In genomic region chr9:95024097-95024671, GRCh38 we compare ENCODE assay signal across 10 cellular contexts.
A peak's percentile ranks its signal among the peaks of the same experiment; 100 is the strongest.
DNase-seq lines count a peak whose midpoint lies in the region; ATAC-seq and TF ChIP-seq lines count a peak whose summit lies in the region.
"Had no signal": no experiment of that assay in that cellular context is flagged by ENCODE, and none has a peak within 500 bp of the region (broad histone marks: within the 10 kb centered on the region; RNA-seq: fewer than 3 reads in every experiment).

No MANE protein-coding gene starts in this region.

- intact Hi-C loops in prostate gland (cut with DNase I) = no loop called here

- H3K4me1 ChIP-seq in adipocyte (ENCODE audit: control insufficient read depth, insufficient read depth, low read length) (peaks cover 37% of the 10 kb centered on the region), hepatocyte (ENCODE audit: insufficient read depth) (peaks cover 51% of the 10 kb centered on the region), prostate gland (replicated peaks) (peaks cover 11% of the 10 kb centered on the region)

- H3K79me2 ChIP-seq in hepatocyte = peaks cover 97% of the 10 kb centered on the region

- peak overlapping the region; percentile 13 for H3K9ac ChIP-seq in adipocyte (ENCODE audit: low read length)

- no peaks in the 10 kb centered on the region for H3K9me3 ChIP-seq in adipocyte (ENCODE audit: control insufficient read depth, low read length)
- H3K9me3 ChIP-seq in hepatocyte (ENCODE audit: low read depth) = no peaks in the 10 kb centered on the region
- H3K9me3 ChIP-seq in prostate gland = no peaks in the 10 kb centered on the region

- H3K27me3 ChIP-seq in adipocyte (replicated peaks; ENCODE audit: control insufficient read depth, insufficient read depth, low read length) (no peaks in the 10 kb centered on the region), hepatocyte (no peaks in the 10 kb centered on the region), prostate gland (replicated peaks; ENCODE audit: insufficient read depth) (no peaks in the 10 kb centered on the region)

- peak; percentile 68 for DNase-seq in DMS53 (lab: John Stamatoyannopoulos, UW)
- no peak for DNase-seq in adipocyte (ENCODE audit: low read depth)
- no peak for DNase-seq in hepatocyte (ENCODE audit: low spot score)
- DNase-seq in prostate gland (ENCODE audit: low spot score) = no peak
- no peak for DNase-seq in activated CD8-positive, alpha-beta memory T cell treated with anti-CD3 and anti-CD28 coated beads for 24 hours
- no peak for DNase-seq in NCI-H1092 (lab: John Stamatoyannopoulos, UW)
- DNase-seq: COR-L47, NCI-H345 had no signal

- H3K36me3 ChIP-seq in adipocyte (ENCODE audit: control insufficient read depth, insufficient read depth, low read length, severe bottlenecking) (peaks cover 38% of the 10 kb centered on the region), hepatocyte (replicated peaks; ENCODE audit: insufficient read depth, low read depth) (no peaks in the 10 kb centered on the region), prostate gland (no peaks in the 10 kb centered on the region)

- H3K4me3 ChIP-seq in adipocyte (ENCODE audit: low read length) (no peak overlapping the region), hepatocyte (no peak overlapping the region), prostate gland (no peak overlapping the region)

- TF ChIP-seq POLR2A in prostate gland (IDR thresholded peaks at IDR 0.05) = no peak

- no peak overlapping the region for H2AFZ ChIP-seq in hepatocyte

- H3K27ac ChIP-seq in hepatocyte (peak overlapping the region; percentile 86), prostate gland (peak overlapping the region; percentile 60 to 61)

- WGBS in hepatocyte (ENCODE audit: low lambda C conversion rate, missing lambda C conversion rate) = 44% methylated on average over 12 of the region's 12 CpGs
- WGBS in prostate gland = 20% methylated on average over 12 of the region's 12 CpGs

- peak; percentile 9 for TF ChIP-seq CTCF in hepatocyte (IDR thresholded peaks at IDR 0.05; ENCODE audit: poor library complexity)
- TF ChIP-seq CTCF in prostate gland (IDR thresholded peaks at IDR 0.05) = no peak

- H4K20me1 ChIP-seq in hepatocyte (ENCODE audit: insufficient read depth, poor library complexity, severe bottlenecking) = peaks cover 16% of the 10 kb centered on the region

- no peaks in the 10 kb centered on the region for H3K9me2 ChIP-seq in hepatocyte (replicated peaks; ENCODE audit: insufficient read depth)

- H3K4me2 ChIP-seq in hepatocyte = peak overlapping the region; percentile 22

- ATAC-seq in GM21381 (IDR thresholded peaks at IDR 0.05; ENCODE audit: unreplicated experiment) (no peak), GM18858 (IDR thresholded peaks at IDR 0.05; ENCODE audit: unreplicated experiment) (no peak)
